ENCODE assay signal across 17 cellular contexts in genomic region chr22:46610345-46610744, GRCh38. TPM values are rescaled to one million over a fixed set of nuclear protein-coding genes. Genes with fewer than 3 reads are reported as not detected.
DNase-seq lines count a peak whose midpoint lies in the region; ATAC-seq and TF ChIP-seq lines count a peak whose summit lies in the region.
"Had no signal": no experiment of that assay in that cellular context is flagged by ENCODE, and none has a peak within 500 bp of the region (broad histone marks: within the 10 kb centered on the region; RNA-seq: fewer than 3 reads in every experiment).

No MANE protein-coding gene starts in this region.

- WGBS in heart right ventricle, 2 donors, result 80 to 83% methylated on average over 13 of the region's 13 CpGs
- 77 to 84% methylated on average over 5 to 13 of the region's 13 CpGs for WGBS in transverse colon (ENCODE audit: low coverage in 1 of 2), 2 donors

- H3K4me1 ChIP-seq in cardiac muscle cell (ENCODE audit: low read depth) (peaks cover 20% of the 10 kb centered on the region), heart right ventricle (peaks cover 22 to 69% (median 37%) of the 10 kb centered on the region in 9 donors), transverse colon (peaks cover 15 to 51% (median 36%) of the 10 kb centered on the region in 4 donors)

- H3K9me3 Mint-ChIP-seq in dendritic cell treated with granulocyte-macrophage colony-stimulating factor and Interleukin-4, amounts not matched to agents 40 ng/mL and 50 ng/mL, for 4 days, result no peaks in the 10 kb centered on the region
- no peaks in the 10 kb centered on the region for H3K9me3 Mint-ChIP-seq in natural killer cell treated with Interleukin-12 subunit alpha and Interleukin-12 subunit beta and Interleukin-15 and Interleukin-18, amount 100 ng/mL, for 72 hours
- peaks cover under 1% of the 10 kb centered on the region for H3K9me3 Mint-ChIP-seq in activated CD4-positive, alpha-beta memory T cell treated with anti-CD3 and anti-CD28 coated beads, Interleukin-2, amount 10 ng/mL, durations not matched to agents 7 days and 5 days
- H3K9me3 Mint-ChIP-seq: HFFc6 had no signal

- in situ Hi-C loops in transverse colon (cut with MboI; ENCODE audit: low pct_ligation_motif_present in 1 of 4, low pct_unique_long_range_greater_than_20kb in 1 of 4, low sequenced_read_pairs in 3 of 4), result no loop called here

- CTCF ChIA-PET in activated CD4-positive, alpha-beta memory T cell treated with anti-CD3 and anti-CD28 coated beads, Interleukin-2, amount 10 ng/mL, durations not matched to agents 7 days and 5 days (lab: Charles Lee), result no interaction called here

- H3K9me3 ChIP-seq in cardiac muscle cell (ENCODE audit: low read depth) (no peaks in the 10 kb centered on the region), heart right ventricle (no peaks in the 10 kb centered on the region), transverse colon (no peaks in the 10 kb centered on the region)

- TF ChIP-seq POLR2A in transverse colon (IDR thresholded peaks at IDR 0.05), result no peak

- TF ChIP-seq CTCF in cardiac muscle cell (IDR thresholded peaks at IDR 0.05; ENCODE audit: low read depth, low read length) (no peak), heart right ventricle (IDR thresholded peaks at IDR 0.05) (no peak), transverse colon (IDR thresholded peaks at IDR 0.05) (no peak)

- H3K4me1 Mint-ChIP-seq in dendritic cell treated with granulocyte-macrophage colony-stimulating factor and Interleukin-4, amounts not matched to agents 40 ng/mL and 50 ng/mL, for 4 days (ENCODE audit: low read depth), result peaks cover 62% of the 10 kb centered on the region
- H3K4me1 Mint-ChIP-seq in natural killer cell treated with Interleukin-12 subunit alpha and Interleukin-12 subunit beta and Interleukin-15 and Interleukin-18, amount 100 ng/mL, for 72 hours (ENCODE audit: low read depth in 2 of 2), result peaks cover 22 to 27% of the 10 kb centered on the region in 2 donors
- H3K4me1 Mint-ChIP-seq in activated CD4-positive, alpha-beta memory T cell treated with anti-CD3 and anti-CD28 coated beads, Interleukin-2, amount 10 ng/mL, durations not matched to agents 7 days and 5 days, result peaks cover 30% of the 10 kb centered on the region

- H3K27ac ChIP-seq in cardiac muscle cell (peak overlapping the region; percentile 62), heart right ventricle (no peak overlapping the region), transverse colon (peak overlapping the region in 3 of 4 donors; percentile 51 to 78 (median 67))
- H3K27ac ChIP-seq: 22Rv1 had no signal

- DNase-seq in cardiac muscle cell (ENCODE audit: low read depth in 1 of 2, low spot score in 1 of 2) (no peak), heart right ventricle (no peak), transverse colon (no peak), SW 1271 (lab: John Stamatoyannopoulos, UW) (no peak), NCI-H748 (lab: John Stamatoyannopoulos, UW; ENCODE audit: unreplicated experiment) (no peak)
- DNase-seq in natural killer cell treated with Interleukin-12 subunit alpha and Interleukin-12 subunit beta and Interleukin-15 and Interleukin-18, amount 100 ng/mL, for 72 hours (ENCODE audit: low spot score), result no peak
- DNase-seq in activated CD4-positive, alpha-beta memory T cell treated with anti-CD3 and anti-CD28 coated beads, Interleukin-2, amount 10 ng/mL, durations not matched to agents 7 days and 5 days, result no peak
- DNase-seq: AML-193, DMS79 treated with DMSO at 0.1 percent for 48 hours, HFFc6, NCI-H1105, NCI-H2081 treated with DMSO at 0.1 percent for 48 hours, PC-3, RPMI8226, SHP77 treated with DMSO at 0.1 percent for 48 hours had no signal

- ATAC-seq in heart right ventricle, result no peak
- ATAC-seq in natural killer cell treated with Interleukin-12 subunit alpha and Interleukin-12 subunit beta and Interleukin-15 and Interleukin-18, amount 100 ng/mL, for 72 hours, result no peak

- H3K4me3 ChIP-seq in cardiac muscle cell (no peak overlapping the region), heart right ventricle (no peak overlapping the region), transverse colon (no peak overlapping the region)

- TF ChIP-seq EP300 in transverse colon (IDR thresholded peaks at IDR 0.05; ENCODE audit: low read depth), result no peak

- no peak overlapping the region for H3K4me3 Mint-ChIP-seq in dendritic cell treated with granulocyte-macrophage colony-stimulating factor and Interleukin-4, amounts not matched to agents 40 ng/mL and 50 ng/mL, for 4 days
- H3K4me3 Mint-ChIP-seq in natural killer cell treated with Interleukin-12 subunit alpha and Interleukin-12 subunit beta and Interleukin-15 and Interleukin-18, amount 100 ng/mL, for 72 hours, result no peak overlapping the region
- no peak overlapping the region for H3K4me3 Mint-ChIP-seq in activated CD4-positive, alpha-beta memory T cell treated with anti-CD3 and anti-CD28 coated beads, Interleukin-2, amount 10 ng/mL, durations not matched to agents 7 days and 5 days
- H3K4me3 Mint-ChIP-seq: HFFc6 had no signal

- intact Hi-C loops in heart right ventricle (cut with DNase I), result no loop called here
- intact Hi-C loops in dendritic cell treated with granulocyte-macrophage colony-stimulating factor and Interleukin-4, amounts not matched to agents 40 ng/mL and 50 ng/mL, for 4 days (cut with micrococcal nuclease), result no loop called here
- intact Hi-C loops in transverse colon (cut with DNase I; ENCODE audit: low total_unique reads), result no loop called here

- POLR2A ChIA-PET in activated CD4-positive, alpha-beta memory T cell treated with anti-CD3 and anti-CD28 coated beads, Interleukin-2, amount 10 ng/mL, durations not matched to agents 7 days and 5 days (lab: Charles Lee), result interaction anchor here (1.0 kb wide), 1 partner anchor 47 kb away, joined by 3 read pairs; no protein-coding TSS in a partner anchor

- H3K27me3 ChIP-seq in cardiac muscle cell, result no peaks in the 10 kb centered on the region
- no peaks in the 10 kb centered on the region for H3K27me3 ChIP-seq in heart right ventricle
- H3K27me3 ChIP-seq in transverse colon, result no peaks in the 10 kb centered on the region

- H3K27ac Mint-ChIP-seq in dendritic cell treated with granulocyte-macrophage colony-stimulating factor and Interleukin-4, amounts not matched to agents 40 ng/mL and 50 ng/mL, for 4 days, result peak overlapping the region; percentile 60
- H3K27ac Mint-ChIP-seq in natural killer cell treated with Interleukin-12 subunit alpha and Interleukin-12 subunit beta and Interleukin-15 and Interleukin-18, amount 100 ng/mL, for 72 hours, result peak overlapping the region; percentile 56 to 62
- H3K27ac Mint-ChIP-seq in activated CD4-positive, alpha-beta memory T cell treated with anti-CD3 and anti-CD28 coated beads, Interleukin-2, amount 10 ng/mL, durations not matched to agents 7 days and 5 days, result no peak overlapping the region
- H3K27ac Mint-ChIP-seq: HFFc6 had no signal

- no peaks in the 10 kb centered on the region for H3K36me3 ChIP-seq in cardiac muscle cell
- H3K36me3 ChIP-seq in heart right ventricle, result no peaks in the 10 kb centered on the region
- H3K36me3 ChIP-seq in transverse colon, result no peaks in the 10 kb centered on the region

- H3K36me3 Mint-ChIP-seq in dendritic cell treated with granulocyte-macrophage colony-stimulating factor and Interleukin-4, amounts not matched to agents 40 ng/mL and 50 ng/mL, for 4 days (ENCODE audit: low read depth), result peaks cover 21% of the 10 kb centered on the region
- no peaks in the 10 kb centered on the region for H3K36me3 Mint-ChIP-seq in natural killer cell treated with Interleukin-12 subunit alpha and Interleukin-12 subunit beta and Interleukin-15 and Interleukin-18, amount 100 ng/mL, for 72 hours
- no peaks in the 10 kb centered on the region for H3K36me3 Mint-ChIP-seq in activated CD4-positive, alpha-beta memory T cell treated with anti-CD3 and anti-CD28 coated beads, Interleukin-2, amount 10 ng/mL, durations not matched to agents 7 days and 5 days (ENCODE audit: low read depth)

- no peaks in the 10 kb centered on the region for H3K27me3 Mint-ChIP-seq in dendritic cell treated with granulocyte-macrophage colony-stimulating factor and Interleukin-4, amounts not matched to agents 40 ng/mL and 50 ng/mL, for 4 days
- H3K27me3 Mint-ChIP-seq in natural killer cell treated with Interleukin-12 subunit alpha and Interleukin-12 subunit beta and Interleukin-15 and Interleukin-18, amount 100 ng/mL, for 72 hours, result no peaks in the 10 kb centered on the region
- no peaks in the 10 kb centered on the region for H3K27me3 Mint-ChIP-seq in activated CD4-positive, alpha-beta memory T cell treated with anti-CD3 and anti-CD28 coated beads, Interleukin-2, amount 10 ng/mL, durations not matched to agents 7 days and 5 days

RNA-seq across cellular contexts. Expression of gene GRAMD4, which starts 9.8 kb away (rescaled TPM):
- total RNA-seq in cardiac muscle cell (49.3 and 79.3 TPM in 2 replicates), heart right ventricle (100 to 1,000 TPM in 3 of 10 donors, 10 to 100 TPM in 7; 53.9 to 143 (median 71.0) TPM), transverse colon (100 to 1,000 TPM; 146 to 981 (median 258) TPM)
- polyA plus RNA-seq in cardiac muscle cell (51.8 and 57.5 TPM in 2 replicates), heart right ventricle (10 to 100 TPM; 29.3 to 33.3 TPM)
- 10 to 100 TPM in 1 of 2 donors, 1 to 10 TPM in 1; 6.8 to 21.4 TPM for total RNA-seq in natural killer cell treated with Interleukin-12 subunit alpha and Interleukin-12 subunit beta and Interleukin-15 and Interleukin-18, amount 100 ng/mL, for 72 hours
- 10 to 100 TPM; 52.9 to 54.8 TPM for total RNA-seq in activated CD4-positive, alpha-beta memory T cell treated with anti-CD3 and anti-CD28 coated beads, Interleukin-2, amount 10 ng/mL, durations not matched to agents 7 days and 5 days

Comparison
In these comparisons a context has a peak if more than half of its experiments do, and no peak if none do; other contexts are left out.
1. H3K27ac ChIP-seq: peak in cardiac muscle cell (single experiment) and transverse colon (3 of 4); none in heart right ventricle (0 of 10).